8 cellular contexts compared by ENCODE assay signal in the genomic region with DNA sequence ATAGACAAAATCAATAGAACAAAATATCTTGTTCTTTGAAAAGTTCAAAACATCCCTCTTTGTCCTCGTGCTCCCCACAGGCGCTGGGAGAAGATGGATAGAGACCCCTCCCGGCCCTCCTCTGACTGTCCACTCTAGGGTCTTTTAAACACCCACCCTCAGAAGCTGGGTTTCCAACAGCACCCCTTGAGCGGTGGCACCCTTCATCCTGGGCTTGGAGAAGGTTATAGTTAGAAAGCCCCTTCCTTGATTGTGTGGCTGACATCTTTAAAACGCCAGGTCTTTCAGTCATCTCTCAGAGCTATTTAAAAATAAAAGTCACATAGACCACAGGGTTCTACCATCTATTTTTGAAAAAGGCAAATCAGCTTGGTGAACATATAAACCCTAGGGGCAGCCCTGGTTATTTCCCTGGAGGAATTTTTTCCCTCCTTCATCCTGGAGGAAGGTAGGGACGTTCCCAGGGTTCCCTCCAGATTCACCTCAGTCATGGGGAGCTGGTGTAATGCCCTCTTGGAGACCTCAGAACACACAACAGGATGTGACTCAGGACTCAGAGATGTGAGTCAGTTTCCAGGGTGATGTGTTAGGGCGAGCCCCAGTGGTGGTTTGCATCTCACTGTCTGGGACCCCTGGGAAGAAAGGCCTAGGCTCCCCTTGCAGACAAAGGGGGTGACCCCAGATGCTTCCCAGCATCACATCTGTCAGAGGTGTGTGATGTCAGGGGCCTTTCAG.
DNase-seq lines count a peak whose midpoint lies in the region; FAIRE-seq and TF ChIP-seq lines count a peak whose summit lies in the region.

No MANE protein-coding gene starts in this region.

- peaks cover 36% of the 10 kb centered on the region for H3K79me2 ChIP-seq in endothelial cell of umbilical vein (ENCODE audit: control insufficient read depth, insufficient read depth, low read length)
- no peaks in the 10 kb centered on the region for H3K79me2 ChIP-seq in OCI-LY7 (ENCODE audit: insufficient read depth, low read depth, low read length)

- H3K36me3 ChIP-seq in endothelial cell of umbilical vein (ENCODE audit: control insufficient read depth in 2 of 2, extremely low read depth in 1 of 2, insufficient read depth in 2 of 2, low read length in 2 of 2) (no peaks in the 10 kb centered on the region), spleen (peaks cover 0 to 52% (median 10%) of the 10 kb centered on the region in 6 donors), OCI-LY7 (ENCODE audit: insufficient read depth, low read length) (peaks cover 16% of the 10 kb centered on the region)

- FAIRE-seq in endothelial cell of umbilical vein (lab: Jason Lieb, UNC) = peak; percentile 81

- TF ChIP-seq POLR2A in endothelial cell of umbilical vein (IDR thresholded peaks at IDR 0.05; ENCODE audit: low read depth, low read length) = no peak
- no peak for TF ChIP-seq POLR2A in spleen (IDR thresholded peaks at IDR 0.05)

- H3K4me3 ChIP-seq in endothelial cell of umbilical vein (replicated peaks in 1 of 3; ENCODE audit: insufficient read depth in 1 of 3, low read depth in 1 of 3, low read length in 3 of 3) = no peak overlapping the region
- H3K4me3 ChIP-seq in spleen = no peak overlapping the region
- no peak overlapping the region for H3K4me3 ChIP-seq in OCI-LY7 (ENCODE audit: low read depth, low read length, poor library complexity, severe bottlenecking)

- dilution Hi-C loops in endothelial cell of umbilical vein (cut with MboI; ENCODE audit: extremely low pct_ligation_motif_present, low sequenced_read_pairs) = no loop called here

- CTCF ChIA-PET in GM10248 (lab: Yijun Ruan, JAX) (interaction anchor here (1.2 to 2.4 kb wide), 2 partner anchors 10 to 62 kb away, joined by 4 to 11 read pairs; no protein-coding TSS in a partner anchor), endothelial cell of umbilical vein (lab: Charles Lee) (interaction anchor here (1.0 to 1.7 kb wide), 12 partner anchors 9 to 82 kb away, joined by 3 to 15 read pairs (median 4); no protein-coding TSS in a partner anchor), OCI-LY7 (lab: Charles Lee; ENCODE audit: unreplicated experiment) (no interaction called here)

- H3K9me3 ChIP-seq in endothelial cell of umbilical vein (replicated peaks; ENCODE audit: control insufficient read depth, insufficient read depth, low read length) = no peaks in the 10 kb centered on the region
- peaks cover 0 to 9% (median 0%) of the 10 kb centered on the region in 8 donors for H3K9me3 ChIP-seq in spleen
- no peaks in the 10 kb centered on the region for H3K9me3 ChIP-seq in OCI-LY7 (ENCODE audit: low read length)

- POLR2A ChIA-PET in GM10248 (lab: Yijun Ruan, JAX) = no interaction called here
- POLR2A ChIA-PET in endothelial cell of umbilical vein (lab: Charles Lee) = interaction anchor here (0.5 to 1.7 kb wide), 4 partner anchors 29 to 450 kb away, joined by 3 to 8 read pairs (median 4); no protein-coding TSS in a partner anchor
- POLR2A ChIA-PET in OCI-LY7 (lab: Charles Lee) = no interaction called here

- no peaks in the 10 kb centered on the region for H3K9me1 ChIP-seq in endothelial cell of umbilical vein (replicated peaks; ENCODE audit: control insufficient read depth, extremely low read depth, insufficient read depth, low read length)

- no peaks in the 10 kb centered on the region for H3K9me2 ChIP-seq in OCI-LY7 (ENCODE audit: insufficient read depth, low read length)

- WGBS in spleen, 5 donors = 71 to 86% (median 79%) methylated on average over 7 of the region's 7 CpGs

- H3K27me3 ChIP-seq in endothelial cell of umbilical vein (ENCODE audit: control insufficient read depth in 2 of 2, insufficient read depth in 2 of 2, low read length in 2 of 2) = no peaks in the 10 kb centered on the region
- H3K27me3 ChIP-seq in spleen (replicated peaks in 1 of 7) = no peaks in the 10 kb centered on the region

- H3K9ac ChIP-seq in endothelial cell of umbilical vein (replicated peaks; ENCODE audit: extremely low read depth, insufficient read depth, low read length) = peak overlapping the region; percentile 91

- BruUV-seq in endothelial cell of umbilical vein (replicated peaks; lab: Mats Ljungman, UMichigan) (no TSS peak), OCI-LY7 (replicated peaks; lab: Mats Ljungman, UMichigan) (no TSS peak)

- peaks cover 37% of the 10 kb centered on the region for H3K4me1 ChIP-seq in endothelial cell of umbilical vein (ENCODE audit: control insufficient read depth, extremely low read depth, insufficient read depth, low read length)
- H3K4me1 ChIP-seq in spleen = peaks cover 6 to 96% (median 43%) of the 10 kb centered on the region in 6 donors
- H3K4me1 ChIP-seq in OCI-LY7 (ENCODE audit: insufficient read depth, low read length, poor library complexity, severe bottlenecking) = peaks cover 18% of the 10 kb centered on the region

- no peaks in the 10 kb centered on the region for H4K20me1 ChIP-seq in endothelial cell of umbilical vein (replicated peaks; ENCODE audit: control insufficient read depth, extremely low read depth, insufficient read depth, low read length)
- H4K20me1 ChIP-seq in OCI-LY7 (ENCODE audit: insufficient read depth, low read length) = no peaks in the 10 kb centered on the region

- no peak overlapping the region for H2AFZ ChIP-seq in endothelial cell of umbilical vein (ENCODE audit: low read depth, low read length)
- H2AFZ ChIP-seq in OCI-LY7 (ENCODE audit: low read length) = no peak overlapping the region

- intact Hi-C loops in endothelial cell of umbilical vein (cut with micrococcal nuclease) = loop anchor here (1.0 to 10.0 kb wide), 7 partner anchors 29 to 1125 kb away; partner anchors contain the start of gene RUNX1
- intact Hi-C loops in spleen (cut with DNase I; ENCODE audit: low total_unique reads) = no loop called here
- intact Hi-C loops in OCI-LY7 (cut with micrococcal nuclease; ENCODE audit: unreplicated experiment) = no loop called here

- H3K4me2 ChIP-seq in endothelial cell of umbilical vein (ENCODE audit: insufficient read depth, low read length) (peak overlapping the region; percentile 74), OCI-LY7 (ENCODE audit: low read length) (no peak overlapping the region)

- peak overlapping the region; percentile 100 for H3K27ac ChIP-seq in endothelial cell of umbilical vein (ENCODE audit: insufficient read depth, low read depth, low read length)
- H3K27ac ChIP-seq in spleen = peak overlapping the region in 7 of 8 donors; percentile 4 to 86 (median 72)
- H3K27ac ChIP-seq in OCI-LY7 (ENCODE audit: low read depth, low read length, poor library complexity, severe bottlenecking) = no peak overlapping the region

- peak; percentile 62 for DNase-seq in GM10248 (ENCODE audit: extremely low spot score)
- DNase-seq in HK-2 (ENCODE audit: unreplicated experiment) = peak; percentile 70
- DNase-seq in activated CD4-positive, alpha-beta T cell treated with anti-CD3 and anti-CD28 coated beads, Interleukin-2, amount 50 U/mL, for 4 hours = peak; percentile 60 to 67
- DNase-seq in endothelial cell of umbilical vein (ENCODE audit: low read depth, low spot score) = peak; percentile 94
- DNase-seq in spleen = no peak
- no peak for DNase-seq in GF-D8 (lab: John Stamatoyannopoulos, UW)
- DNase-seq in middle frontal gyrus (ENCODE audit: extremely low spot score, low spot score) = no peak
- no peak for DNase-seq in OCI-LY7 (ENCODE audit: low spot score)

- TF ChIP-seq CTCF in GM10248 (IDR thresholded peaks at IDR 0.05; ENCODE audit: control extremely low read depth, extremely low read depth, low read depth, missing control alignments) = no peak
- TF ChIP-seq CTCF in endothelial cell of umbilical vein (IDR thresholded peaks at IDR 0.05; ENCODE audit: extremely low read depth in 1 of 2, insufficient read depth in 1 of 2, low read depth in 1 of 2, low read length in 2 of 2) = no peak
- TF ChIP-seq CTCF in spleen (IDR thresholded peaks at IDR 0.05 in 8 of 11, conservative IDR thresholded peaks at IDR 0.05 in 3 of 11) = no peak
- TF ChIP-seq CTCF in OCI-LY7 (conservative IDR thresholded peaks at IDR 0.05; ENCODE audit: low read length) = no peak

TF ChIP-seq in endothelial cell of umbilical vein, 7 proteins besides CTCF, POLR2A, EP300 and RAD21:
- TF ChIP-seq POLR2AphosphoS5 (IDR thresholded peaks at IDR 0.05; ENCODE audit: insufficient read depth, low read depth, low read length) = peak; percentile 87
- peak; percentile 86 for TF ChIP-seq FOS (IDR thresholded peaks at IDR 0.05; ENCODE audit: borderline replicate concordance, insufficient read depth, low read length)
- no peak for TF ChIP-seq EZH2 (IDR thresholded peaks at IDR 0.05; ENCODE audit: borderline replicate concordance, low read depth, low read length, severe bottlenecking)
- TF ChIP-seq MAX (IDR thresholded peaks at IDR 0.05; ENCODE audit: insufficient read depth, insufficient read length) = no peak
- peak; percentile 31 for TF ChIP-seq GATA2 (IDR thresholded peaks at IDR 0.05; ENCODE audit: insufficient read depth, insufficient read length, low read depth, low read length)
- TF ChIP-seq MYC (IDR thresholded peaks at IDR 0.05; ENCODE audit: low read depth, low read length) = no peak
- TF ChIP-seq JUN (IDR thresholded peaks at IDR 0.05; ENCODE audit: borderline replicate concordance, insufficient read depth, insufficient read length, low read depth) = peak; percentile 97

Comparison
In these comparisons a context has a peak if more than half of its experiments do, and no peak if none do; other contexts are left out.
1. DNase-seq: peak in GM10248 (single experiment), HK-2 (single experiment), activated CD4-positive, alpha-beta T cell treated with anti-CD3 and anti-CD28 coated beads, Interleukin-2, amount 50 U/mL, for 4 hours (2 of 2) and endothelial cell of umbilical vein (single experiment); none in spleen (single experiment), GF-D8 (single experiment), middle frontal gyrus (single experiment) and OCI-LY7 (single experiment).